In the genomic region with DNA sequence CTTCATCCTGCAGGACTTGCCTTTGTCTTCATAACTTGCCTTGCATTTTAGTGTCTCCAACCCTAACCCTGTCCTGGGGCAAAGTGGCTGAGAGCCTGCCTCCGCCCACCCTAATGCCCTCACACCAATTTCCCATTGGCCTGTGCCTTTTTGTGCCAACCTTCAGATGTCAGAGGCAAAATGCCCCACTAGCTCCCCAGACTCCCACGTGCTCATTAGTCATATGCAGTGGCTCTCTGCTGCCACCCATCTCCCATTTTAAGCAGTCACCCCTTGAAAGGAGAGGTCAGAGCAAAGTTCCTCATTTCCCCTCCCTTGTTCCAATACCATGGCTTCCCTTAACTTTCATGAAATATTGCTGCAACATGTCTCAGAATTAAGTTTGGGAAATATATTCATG, we compare ENCODE assay signal across 8 cellular contexts.
DNase-seq lines count a peak whose midpoint lies in the region; ATAC-seq and TF ChIP-seq lines count a peak whose summit lies in the region.
"Had no signal": no experiment of that assay in that cellular context is flagged by ENCODE, and none has a peak within 500 bp of the region (broad histone marks: within the 10 kb centered on the region; RNA-seq: fewer than 3 reads in every experiment).

No MANE protein-coding gene starts in this region.

- H3K56ac ChIP-seq in H9 (ENCODE audit: insufficient read length, low read depth, low read length): no peak overlapping the region

- no peak overlapping the region for H2AFZ ChIP-seq in H9 (ENCODE audit: low read length)
- peak overlapping the region; percentile 70; the same call in 1 of the 2 replicates for H2AFZ ChIP-seq in OCI-LY3 (ENCODE audit: low read depth, low read length)

- H3K79me2 ChIP-seq in H9 (ENCODE audit: insufficient read depth, low read length) (no peaks in the 10 kb centered on the region), OCI-LY3 (ENCODE audit: low read length) (no peaks in the 10 kb centered on the region)

- H2AK5ac ChIP-seq in H9 (ENCODE audit: insufficient read length, low read length): no peak overlapping the region

- no peaks in the 10 kb centered on the region for H3K4me1 ChIP-seq in H9 (ENCODE audit: insufficient read depth, low read length)
- peaks cover 8% of the 10 kb centered on the region; the same call in 1 of the 2 replicates for H3K4me1 ChIP-seq in OCI-LY3 (ENCODE audit: low read length)
- H3K4me1 ChIP-seq in lower lobe of right lung: no peaks in the 10 kb centered on the region
- H3K4me1 ChIP-seq in tibial artery: no peaks in the 10 kb centered on the region
- H3K4me1 ChIP-seq: SJCRH30 had no signal

- ATAC-seq in lower lobe of right lung: no peak

- peaks cover 0 to 2% (median 0%) of the 10 kb centered on the region in 3 experiments; a peak in 1 of 7 replicates for H3K36me3 Mint-ChIP-seq in H9 (ENCODE audit: insufficient read depth in 1 of 3, low read depth in 3 of 3)

- WGBS in H9 (ENCODE audit: extremely low coverage, insufficient read length, low lambda C conversion rate): no CpG with 5 or more reads among the region's 2 CpGs

- peaks cover 7% of the 10 kb centered on the region for H3K27me3 Mint-ChIP-seq in H9 (ENCODE audit: low read depth)

- no peak overlapping the region for H3K4ac ChIP-seq in H9 (ENCODE audit: low read depth, low read length)

- TF ChIP-seq POLR2A in erythroblast (IDR thresholded peaks at IDR 0.05; ENCODE audit: low read length): no peak

- H3K9ac ChIP-seq in H9 (ENCODE audit: extremely low read depth, insufficient read length, low read length) (no peak overlapping the region), OCI-LY3 (ENCODE audit: low read length) (no peak overlapping the region)

- no peak overlapping the region for H2BK120ac ChIP-seq in H9 (ENCODE audit: low read depth, low read length, poor library complexity, severe bottlenecking)

- H3K23ac ChIP-seq in H9 (ENCODE audit: insufficient read length, low read depth, low read length): no peak overlapping the region

- H3K4me3 ChIP-seq in OCI-LY3 (ENCODE audit: low read length) (no peak overlapping the region), lower lobe of right lung (no peak overlapping the region), tibial artery (no peak overlapping the region)
- H3K4me3 ChIP-seq: SJCRH30 had no signal

- no peak overlapping the region for H4K91ac ChIP-seq in H9 (ENCODE audit: insufficient read length, low read depth, low read length)

- TF ChIP-seq CTCF in GM12874 (IDR thresholded peaks at IDR 0.05; ENCODE audit: insufficient read depth, low read depth, low read length) (peak; percentile 48), H9 (conservative IDR thresholded peaks at IDR 0.05) (peak; percentile 59), OCI-LY3 (IDR thresholded peaks at IDR 0.05; ENCODE audit: low read depth, low read length) (peak; percentile 64), lower lobe of right lung (IDR thresholded peaks at IDR 0.05) (no peak), tibial artery (IDR thresholded peaks at IDR 0.05) (no peak)

- no peak overlapping the region for H2BK12ac ChIP-seq in H9 (ENCODE audit: insufficient read length, low read depth, low read length)

- H3K27ac Mint-ChIP-seq in H9: peak overlapping the region in 1 of 3 experiments; percentile 5; a peak in 1 of 7 replicates

- H3K9me3 ChIP-seq in H9 (ENCODE audit: control insufficient read depth, low read depth, low read length) (peaks cover 29% of the 10 kb centered on the region), OCI-LY3 (ENCODE audit: insufficient read depth, low read length) (no peaks in the 10 kb centered on the region), lower lobe of right lung (no peaks in the 10 kb centered on the region), tibial artery (no peaks in the 10 kb centered on the region)
- H3K9me3 ChIP-seq: SJCRH30 had no signal

- H3T11ph ChIP-seq in H9 (ENCODE audit: low read length): no peak overlapping the region

- no peaks in the 10 kb centered on the region for H3K23me2 ChIP-seq in H9 (ENCODE audit: insufficient read length, low read depth, low read length, poor library complexity, severe bottlenecking)

- no peaks in the 10 kb centered on the region for H3K79me1 ChIP-seq in H9 (ENCODE audit: insufficient read depth, low read depth, low read length, poor library complexity, severe bottlenecking)

- H3K4me2 ChIP-seq in H9 (ENCODE audit: insufficient read depth, insufficient read length, low read length) (no peak overlapping the region), OCI-LY3 (ENCODE audit: low read length) (no peak overlapping the region)

- DNase-seq in H9 (peak; percentile 39), erythroblast (lab: John Stamatoyannopoulos, UW) (peak; percentile 3 to 32), lower lobe of right lung (no peak), activated gamma-delta T cell (lab: John Stamatoyannopoulos, UW) (no peak), tibial artery (no peak)

- no peak overlapping the region for H3K14ac ChIP-seq in H9 (ENCODE audit: insufficient read depth, low read length)

- peaks cover 46 to 52% of the 10 kb centered on the region in 2 experiments for H3K9me3 Mint-ChIP-seq in H9

- H4K20me1 ChIP-seq in H9 (ENCODE audit: control insufficient read depth, insufficient read depth, insufficient read length): no peaks in the 10 kb centered on the region
- H4K20me1 ChIP-seq in OCI-LY3 (ENCODE audit: insufficient read depth, low read length): no peaks in the 10 kb centered on the region

- no peak overlapping the region for H2BK5ac ChIP-seq in H9 (ENCODE audit: insufficient read length, low read length)

- H4K5ac ChIP-seq in H9 (ENCODE audit: insufficient read length, low read depth, low read length): no peak overlapping the region

- H2BK20ac ChIP-seq in H9 (ENCODE audit: low read depth, low read length, poor library complexity, severe bottlenecking): no peak overlapping the region

- H3K36me3 ChIP-seq in OCI-LY3 (replicated peaks; ENCODE audit: low read depth, low read length): no peaks in the 10 kb centered on the region
- H3K36me3 ChIP-seq in lower lobe of right lung: no peaks in the 10 kb centered on the region
- H3K36me3 ChIP-seq in tibial artery: no peaks in the 10 kb centered on the region
- H3K36me3 ChIP-seq: SJCRH30 had no signal

- H3K4me1 Mint-ChIP-seq in H9: no peaks in the 10 kb centered on the region

- no peak overlapping the region for H2BK15ac ChIP-seq in H9 (ENCODE audit: low read depth, low read length)

- no peak overlapping the region for H3K4me3 Mint-ChIP-seq in H9

- intact Hi-C loops in lower lobe of right lung (cut with DNase I) (no loop called here), tibial artery (cut with DNase I; ENCODE audit: low total_unique reads) (no loop called here)

- no peak overlapping the region for H4K8ac ChIP-seq in H9 (replicated peaks; ENCODE audit: insufficient read length, low read depth, low read length)

- no peaks in the 10 kb centered on the region for H3K27me3 ChIP-seq in H9 (ENCODE audit: insufficient read depth, low read length)
- no peaks in the 10 kb centered on the region for H3K27me3 ChIP-seq in OCI-LY3 (ENCODE audit: low read depth, low read length)
- no peaks in the 10 kb centered on the region for H3K27me3 ChIP-seq in lower lobe of right lung (ENCODE audit: low read depth)
- no peaks in the 10 kb centered on the region for H3K27me3 ChIP-seq in tibial artery
- H3K27me3 ChIP-seq: SJCRH30 had no signal

- no peak overlapping the region for H3K27ac ChIP-seq in H9 (ENCODE audit: insufficient read length, low read depth, low read length)
- no peak overlapping the region for H3K27ac ChIP-seq in OCI-LY3 (ENCODE audit: low read length)
- H3K27ac ChIP-seq in lower lobe of right lung: no peak overlapping the region
- H3K27ac ChIP-seq in tibial artery: no peak overlapping the region
- H3K27ac ChIP-seq: SJCRH30 had no signal

- no peak overlapping the region for H3K18ac ChIP-seq in H9 (ENCODE audit: insufficient read length, low read depth, low read length)

Comparison
In these comparisons a context has a peak if more than half of its experiments do, and no peak if none do; other contexts are left out.
1. CTCF ChIP-seq: peak in GM12874 (single experiment), H9 (single experiment) and OCI-LY3 (single experiment); none in lower lobe of right lung (single experiment) and tibial artery (0 of 2).
2. DNase-seq: peak in H9 (single experiment) and erythroblast (2 of 2); none in lower lobe of right lung (single experiment), activated gamma-delta T cell (single experiment) and tibial artery (0 of 2).